In genomic region chr11:3796796-3797328, GRCh38 we compare ENCODE assay signal across 8 cellular contexts. TPM values are rescaled to one million over a fixed set of nuclear protein-coding genes. Genes with fewer than 3 reads are reported as not detected.
DNase-seq lines count a peak whose midpoint lies in the region; ATAC-seq and TF ChIP-seq lines count a peak whose summit lies in the region.

No MANE protein-coding gene starts in this region.

- TF ChIP-seq CTCF in Panc1 (IDR thresholded peaks at IDR 0.05): no peak
- no peak for TF ChIP-seq CTCF in neural progenitor cell (IDR thresholded peaks at IDR 0.05)
- no peak for TF ChIP-seq CTCF in GM10248 (IDR thresholded peaks at IDR 0.05; ENCODE audit: control extremely low read depth, extremely low read depth, low read depth, missing control alignments)

- DNase-seq in activated T-cell treated with anti-CD3 and anti-CD28 coated beads, Interleukin-2, amount 50 U/mL, for 72 hours: no peak
- DNase-seq in activated T-cell treated with anti-CD3 and anti-CD28 coated beads, Interleukin-2, amount 50 U/mL, for 1 hour: no peak
- DNase-seq in Panc1 (ENCODE audit: low read depth, low spot score) (no peak), epithelial cell of prostate (ENCODE audit: low read depth, low spot score) (no peak), neural progenitor cell (ENCODE audit: low spot score) (no peak), NCI-H1048 (lab: John Stamatoyannopoulos, UW) (no peak), GM10248 (ENCODE audit: extremely low spot score) (no peak)

- in situ Hi-C loops in Panc1 (cut with HindIII; ENCODE audit: low pct_unique_long_range_greater_than_20kb, low sequenced_read_pairs): no loop called here

- peaks cover 12 to 27% of the 10 kb centered on the region in 2 donors for H3K36me3 Mint-ChIP-seq in activated T-cell treated with anti-CD3 and anti-CD28 coated beads, Interleukin-2, amount 50 U/mL, for 72 hours (ENCODE audit: insufficient read depth in 2 of 2)
- peaks cover 20% of the 10 kb centered on the region for H3K36me3 Mint-ChIP-seq in neural progenitor cell

- no TSS peak for BruUV-seq in Panc1 (replicated peaks; lab: Mats Ljungman, UMichigan)

- peak overlapping the region; percentile 92 to 98 for H3K4me3 Mint-ChIP-seq in activated T-cell treated with anti-CD3 and anti-CD28 coated beads, Interleukin-2, amount 50 U/mL, for 72 hours
- peak overlapping the region; percentile 91 for H3K4me3 Mint-ChIP-seq in neural progenitor cell

- no peak overlapping the region for H2AFZ ChIP-seq in neural progenitor cell (replicated peaks)

- peaks cover 45% of the 10 kb centered on the region for H4K20me1 ChIP-seq in neural progenitor cell (ENCODE audit: low read depth)

- no peaks in the 10 kb centered on the region for H3K27me3 Mint-ChIP-seq in activated T-cell treated with anti-CD3 and anti-CD28 coated beads, Interleukin-2, amount 50 U/mL, for 72 hours (ENCODE audit: low read depth)
- H3K27me3 Mint-ChIP-seq in neural progenitor cell (ENCODE audit: insufficient read depth, low read depth): peaks cover 5% of the 10 kb centered on the region

- POLR2A ChIA-PET in Panc1 (lab: Charles Lee): interaction anchor here (1.0 kb wide), 1 partner anchor 41 kb away, joined by 3 read pairs; no protein-coding TSS in a partner anchor
- POLR2A ChIA-PET in GM10248 (lab: Yijun Ruan, JAX): no interaction called here

- H3K9ac ChIP-seq in neural progenitor cell: peak overlapping the region; percentile 82

- peak overlapping the region; percentile 99 for H3K27ac Mint-ChIP-seq in activated T-cell treated with anti-CD3 and anti-CD28 coated beads, Interleukin-2, amount 50 U/mL, for 72 hours
- peak overlapping the region; percentile 95 for H3K27ac Mint-ChIP-seq in neural progenitor cell

- peak; percentile 39 to 42 for ATAC-seq in activated T-cell treated with anti-CD3 and anti-CD28 coated beads, Interleukin-2, amount 50 U/mL, for 72 hours (replicated peaks in 1 of 2)
- ATAC-seq in HG03039 (IDR thresholded peaks at IDR 0.05; ENCODE audit: unreplicated experiment): peak; percentile 26
- ATAC-seq in Panc1: peak; percentile 48

- intact Hi-C loops in Panc1 (cut with micrococcal nuclease; ENCODE audit: unreplicated experiment): no loop called here

- H3K9me3 Mint-ChIP-seq in activated T-cell treated with anti-CD3 and anti-CD28 coated beads, Interleukin-2, amount 50 U/mL, for 72 hours: no peaks in the 10 kb centered on the region
- H3K9me3 Mint-ChIP-seq in neural progenitor cell: no peaks in the 10 kb centered on the region

- peaks cover 19% of the 10 kb centered on the region for H3F3A ChIP-seq in neural progenitor cell (ENCODE audit: low read depth)

- CTCF ChIA-PET in Panc1 (lab: Charles Lee): interaction anchor here (1.4 kb wide), 1 partner anchor 12 kb away, joined by 5 read pairs; no protein-coding TSS in a partner anchor
- CTCF ChIA-PET in GM10248 (lab: Yijun Ruan, JAX): interaction anchor here (1.2 to 3.9 kb wide), 4 partner anchors 12 to 15 kb away, joined by 5 to 39 read pairs (median 10); partner anchors contain the start of gene PGAP2

- H3K27ac ChIP-seq in Panc1 (ENCODE audit: low read length) (peak overlapping the region; percentile 95), epithelial cell of prostate (peak overlapping the region; percentile 81), neural progenitor cell (peak overlapping the region; percentile 89)

- H3K4me2 ChIP-seq in neural progenitor cell: peak overlapping the region; percentile 89

- H3K4me1 ChIP-seq in Panc1 (ENCODE audit: control insufficient read depth, insufficient read depth, low read length) (peaks cover 10% of the 10 kb centered on the region), neural progenitor cell (peaks cover 9% of the 10 kb centered on the region)

- H3K27me3 ChIP-seq in Panc1 (ENCODE audit: control insufficient read depth, insufficient read depth, low read length): no peaks in the 10 kb centered on the region
- H3K27me3 ChIP-seq in neural progenitor cell: no peaks in the 10 kb centered on the region

- no peaks in the 10 kb centered on the region for H3K9me3 ChIP-seq in Panc1 (ENCODE audit: control insufficient read depth, insufficient read depth, low read depth, low read length)
- H3K9me3 ChIP-seq in neural progenitor cell (ENCODE audit: low read depth): no peaks in the 10 kb centered on the region

- H3K36me3 ChIP-seq in Panc1 (ENCODE audit: control insufficient read depth, insufficient read depth, low read length) (peaks cover 13% of the 10 kb centered on the region), neural progenitor cell (no peaks in the 10 kb centered on the region)

- peak overlapping the region; percentile 73 to 89 for H3K4me3 ChIP-seq in Panc1 (ENCODE audit: low read depth in 2 of 2, low read length in 2 of 2)
- peak overlapping the region; percentile 86 for H3K4me3 ChIP-seq in neural progenitor cell

- H3K79me2 ChIP-seq in neural progenitor cell (ENCODE audit: low read depth): peaks cover 54% of the 10 kb centered on the region

- H3K4me1 Mint-ChIP-seq in activated T-cell treated with anti-CD3 and anti-CD28 coated beads, Interleukin-2, amount 50 U/mL, for 72 hours (ENCODE audit: low read depth): peaks cover 63% of the 10 kb centered on the region
- peaks cover 23% of the 10 kb centered on the region for H3K4me1 Mint-ChIP-seq in neural progenitor cell

RNA-seq across cellular contexts. Expression of gene NUP98, which starts 0.5 kb away (rescaled TPM):
- total RNA-seq in activated T-cell treated with anti-CD3 and anti-CD28 coated beads, Interleukin-2, amount 50 U/mL, for 72 hours: 100 to 1,000 TPM; 141 to 149 TPM
- total RNA-seq in Panc1 (2021; ENCODE audit: unreplicated experiment): 244 TPM
- 150 TPM for polyA plus RNA-seq in Panc1 (2012; ENCODE audit: insufficient read length)
- total RNA-seq in neural progenitor cell (ENCODE audit: low replicate concordance): 94.8 and 106 TPM in 2 replicates

RNA-seq across cellular contexts. Expression of gene PGAP2, which starts 11.5 kb away (rescaled TPM):
- total RNA-seq in activated T-cell treated with anti-CD3 and anti-CD28 coated beads, Interleukin-2, amount 50 U/mL, for 72 hours: 10 to 100 TPM; 37.6 to 45.9 TPM
- total RNA-seq in Panc1 (2021; ENCODE audit: unreplicated experiment) (72.2 TPM), neural progenitor cell (ENCODE audit: low replicate concordance) (10.0 and 37.4 TPM in 2 replicates)
- 95.3 TPM for polyA plus RNA-seq in Panc1 (2012; ENCODE audit: insufficient read length)

RNA-seq across cellular contexts. Expression of gene RHOG, which starts 43.9 kb away (rescaled TPM):
- total RNA-seq in activated T-cell treated with anti-CD3 and anti-CD28 coated beads, Interleukin-2, amount 50 U/mL, for 72 hours: 100 to 1,000 TPM; 196 to 215 TPM
- 156 TPM for total RNA-seq in Panc1 (2021; ENCODE audit: unreplicated experiment)
- polyA plus RNA-seq in Panc1 (2012; ENCODE audit: insufficient read length): 219 TPM
- 5.9 and 19.9 TPM in 2 replicates for total RNA-seq in neural progenitor cell (ENCODE audit: low replicate concordance)

RNA-seq across cellular contexts. Expression of gene STIM1, which starts 58.6 kb away (rescaled TPM):
- 100 to 1,000 TPM; 129 to 157 TPM for total RNA-seq in activated T-cell treated with anti-CD3 and anti-CD28 coated beads, Interleukin-2, amount 50 U/mL, for 72 hours
- total RNA-seq in Panc1 (2021; ENCODE audit: unreplicated experiment): 93.6 TPM
- 82.7 TPM for polyA plus RNA-seq in Panc1 (2012; ENCODE audit: insufficient read length)
- 17.3 and 18.9 TPM in 2 replicates for total RNA-seq in neural progenitor cell (ENCODE audit: low replicate concordance)
